In the genomic region with DNA sequence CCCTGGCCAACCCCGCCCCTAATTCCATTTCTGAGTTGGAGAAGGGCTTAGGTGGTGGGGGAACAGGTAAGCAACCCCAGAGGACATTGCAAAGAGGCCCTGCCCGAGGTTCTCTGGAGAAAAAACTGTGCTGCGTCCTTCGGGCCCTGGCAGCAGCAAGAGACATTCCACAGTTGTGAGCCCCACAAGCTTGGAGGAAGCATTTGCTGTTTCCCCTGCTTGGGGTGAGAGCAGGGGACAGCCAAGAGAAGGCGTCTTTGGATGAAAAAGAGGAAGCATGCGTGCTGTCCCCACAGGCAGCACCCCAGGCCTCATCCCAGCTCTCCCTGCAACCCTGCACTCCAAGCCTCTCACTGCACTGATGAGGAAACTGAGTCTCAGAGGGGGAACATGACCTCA, we compare ENCODE assay signal across 15 cellular contexts. TPM values are rescaled to one million over a fixed set of nuclear protein-coding genes. Genes with fewer than 3 reads are reported as not detected.
A peak's percentile ranks its signal among the peaks of the same experiment; 100 is the strongest.
DNase-seq lines count a peak whose midpoint lies in the region; ATAC-seq and TF ChIP-seq lines count a peak whose summit lies in the region.
"Had no signal": no experiment of that assay in that cellular context is flagged by ENCODE, and none has a peak within 500 bp of the region (broad histone marks: within the 10 kb centered on the region; RNA-seq: fewer than 3 reads in every experiment).

No MANE protein-coding gene starts in this region.

- TF ChIP-seq CTCF in fibroblast of lung (conservative IDR thresholded peaks at IDR 0.05 in 1 of 2, IDR thresholded peaks at IDR 0.05 in 1 of 2; ENCODE audit: low read depth in 1 of 2, low read length in 2 of 2), result no peak

- peak overlapping the region; percentile 10 for H3K9ac ChIP-seq in fibroblast of lung (ENCODE audit: insufficient read depth, low read length)

- no peak overlapping the region for H2AFZ ChIP-seq in fibroblast of lung (ENCODE audit: low read length)

- H3K4me3 Mint-ChIP-seq in activated T-helper 1 cell treated with anti-CD3 and anti-CD28 coated beads, Interleukin-12 subunit alpha, Interleukin-12 subunit beta, Interleukin-2, Interleukin-4 antibody, amounts not matched to agents 30 ng/mL and 10 ng/mL and 1 ng/mL, durations not matched to agents 14 hours and 24 hours and 36 hours, result no peak overlapping the region
- H3K4me3 Mint-ChIP-seq: CD8-positive, alpha-beta T cell had no signal

- no peaks in the 10 kb centered on the region for H4K20me1 ChIP-seq in fibroblast of lung (ENCODE audit: control insufficient read depth, extremely low read depth, insufficient read depth, low read length)

- no peaks in the 10 kb centered on the region for H3K36me3 Mint-ChIP-seq in activated T-helper 1 cell treated with anti-CD3 and anti-CD28 coated beads, Interleukin-12 subunit alpha, Interleukin-12 subunit beta, Interleukin-2, Interleukin-4 antibody, amounts not matched to agents 30 ng/mL and 10 ng/mL and 1 ng/mL, durations not matched to agents 14 hours and 24 hours and 36 hours (ENCODE audit: low read depth)
- H3K36me3 Mint-ChIP-seq: CD8-positive, alpha-beta T cell had no signal

- DNase-seq in Daoy (ENCODE audit: low read depth), result peak; percentile 30
- no peak for DNase-seq in SJSA1 (ENCODE audit: low read depth in 1 of 2, low spot score in 2 of 2)
- peak in 1 of 2 donors; percentile 30 for DNase-seq in fibroblast of lung (ENCODE audit: low read depth in 2 of 2)
- DNase-seq in LoVo (ENCODE audit: low spot score), result no peak
- no peak for DNase-seq in activated T-helper 1 cell treated with anti-CD3 and anti-CD28 coated beads, Interleukin-12 subunit alpha, Interleukin-12 subunit beta, Interleukin-2, Interleukin-4 antibody, amounts not matched to agents 30 ng/mL and 10 ng/mL and 1 ng/mL, durations not matched to agents 14 hours and 24 hours and 36 hours (ENCODE audit: low spot score)
- no peak for DNase-seq in NCI-H748 (lab: John Stamatoyannopoulos, UW; ENCODE audit: unreplicated experiment)
- DNase-seq: CD8-positive, alpha-beta T cell; left cardiac atrium; NCI-H2081 treated with DMSO at 0.1 percent for 48 hours; stimulated activated CD4-positive, alpha-beta T cell treated with anti-CD3 and anti-CD28 coated beads, Interleukin-4, amount 100 ng/mL, for 24 hours; WERI-Rb-1 had no signal

- H3K27ac ChIP-seq in SJSA1 (peak overlapping the region; percentile 8; the same call in 1 of the 2 replicates), fibroblast of lung (ENCODE audit: insufficient read depth, low read length) (peak overlapping the region; percentile 12), skin epidermis (peak overlapping the region in 17 of 21 experiments; percentile 35 to 90 (median 77))
- H3K27ac ChIP-seq: neutrophil, WERI-Rb-1 had no signal

- peak overlapping the region; percentile 83 for H3K4me2 ChIP-seq in fibroblast of lung (ENCODE audit: extremely low read depth, insufficient read depth, low read length)

- H3K36me3 ChIP-seq in SJSA1, result peaks cover 50% of the 10 kb centered on the region
- H3K36me3 ChIP-seq in fibroblast of lung (ENCODE audit: control insufficient read depth, insufficient read depth, low read length), result no peaks in the 10 kb centered on the region
- H3K36me3 ChIP-seq: neutrophil, WERI-Rb-1 had no signal

- no peaks in the 10 kb centered on the region for H3K9me3 Mint-ChIP-seq in activated T-helper 1 cell treated with anti-CD3 and anti-CD28 coated beads, Interleukin-12 subunit alpha, Interleukin-12 subunit beta, Interleukin-2, Interleukin-4 antibody, amounts not matched to agents 30 ng/mL and 10 ng/mL and 1 ng/mL, durations not matched to agents 14 hours and 24 hours and 36 hours
- H3K9me3 Mint-ChIP-seq: CD8-positive, alpha-beta T cell had no signal

- peaks cover 3% of the 10 kb centered on the region for H3K79me2 ChIP-seq in fibroblast of lung (ENCODE audit: control insufficient read depth, insufficient read depth, low read length)

- H3K4me3 ChIP-seq in SJSA1, result peak overlapping the region; percentile 48
- peak overlapping the region; percentile 26 to 92 (median 74) for H3K4me3 ChIP-seq in fibroblast of lung (replicated peaks in 1 of 4; ENCODE audit: control extremely low read depth in 1 of 4, insufficient read depth in 1 of 4, low read depth in 3 of 4, low read length in 4 of 4)
- H3K4me3 ChIP-seq in skin epidermis, result peak overlapping the region in 5 of 7 experiments; percentile 36 to 49 (median 46)

- H3K27ac Mint-ChIP-seq in activated T-helper 1 cell treated with anti-CD3 and anti-CD28 coated beads, Interleukin-12 subunit alpha, Interleukin-12 subunit beta, Interleukin-2, Interleukin-4 antibody, amounts not matched to agents 30 ng/mL and 10 ng/mL and 1 ng/mL, durations not matched to agents 14 hours and 24 hours and 36 hours, result no peak overlapping the region
- H3K27ac Mint-ChIP-seq: CD8-positive, alpha-beta T cell had no signal

- H3K9me3 ChIP-seq in SJSA1 (replicated peaks), result no peaks in the 10 kb centered on the region
- no peaks in the 10 kb centered on the region for H3K9me3 ChIP-seq in fibroblast of lung (ENCODE audit: control insufficient read depth, insufficient read depth, low read depth, low read length)
- H3K9me3 ChIP-seq: neutrophil had no signal

- peaks cover 4% of the 10 kb centered on the region for H3K27me3 Mint-ChIP-seq in activated T-helper 1 cell treated with anti-CD3 and anti-CD28 coated beads, Interleukin-12 subunit alpha, Interleukin-12 subunit beta, Interleukin-2, Interleukin-4 antibody, amounts not matched to agents 30 ng/mL and 10 ng/mL and 1 ng/mL, durations not matched to agents 14 hours and 24 hours and 36 hours (ENCODE audit: insufficient read depth)

- H3K27me3 ChIP-seq in SJSA1 (replicated peaks) (no peaks in the 10 kb centered on the region), fibroblast of lung (ENCODE audit: control insufficient read depth, insufficient read depth, low read length) (no peaks in the 10 kb centered on the region)

- no peak for ATAC-seq in GM21723 (IDR thresholded peaks at IDR 0.05; ENCODE audit: unreplicated experiment)
- ATAC-seq: CD8-positive, alpha-beta T cell had no signal

- H3K4me1 Mint-ChIP-seq in activated T-helper 1 cell treated with anti-CD3 and anti-CD28 coated beads, Interleukin-12 subunit alpha, Interleukin-12 subunit beta, Interleukin-2, Interleukin-4 antibody, amounts not matched to agents 30 ng/mL and 10 ng/mL and 1 ng/mL, durations not matched to agents 14 hours and 24 hours and 36 hours (ENCODE audit: low read depth), result peaks cover 5% of the 10 kb centered on the region

- H3K4me1 ChIP-seq in SJSA1 (replicated peaks), result peaks cover 36% of the 10 kb centered on the region
- peaks cover 7% of the 10 kb centered on the region for H3K4me1 ChIP-seq in fibroblast of lung (ENCODE audit: control insufficient read depth, extremely low read depth, insufficient read depth, low read length)

- intact Hi-C loops in activated T-helper 1 cell treated with anti-CD3 and anti-CD28 coated beads, Interleukin-12 subunit alpha, Interleukin-12 subunit beta, Interleukin-2, Interleukin-4 antibody, amounts not matched to agents 30 ng/mL and 10 ng/mL and 1 ng/mL, durations not matched to agents 14 hours and 24 hours and 36 hours (cut with micrococcal nuclease), result no loop called here

RNA-seq across cellular contexts. Expression of gene BDKRB2, which starts 1.4 kb away (rescaled TPM):
- 4.6 and 8.5 TPM in 2 replicates for total RNA-seq in Daoy (2014; rRNA removed; shearing (Covaris generic))
- 21.6 and 28.2 TPM in 2 replicates for total RNA-seq in SJSA1 (2014; rRNA removed; shearing (Covaris generic))
- total RNA-seq in fibroblast of lung, result 43.9 and 91.5 TPM in 2 replicates
- polyA plus RNA-seq in fibroblast of lung, result 24.0 and 26.8 TPM in 2 replicates
- polyA plus RNA-seq in fibroblast of lung (2012), result 21.6 and 22.3 TPM in 2 replicates
- polyA minus RNA-seq in fibroblast of lung (ENCODE audit: low replicate concordance), result 60.4 and 98.7 TPM in 2 replicates
- total RNA-seq in activated T-helper 1 cell treated with anti-CD3 and anti-CD28 coated beads, Interleukin-12 subunit alpha, Interleukin-12 subunit beta, Interleukin-2, Interleukin-4 antibody, amounts not matched to agents 30 ng/mL and 10 ng/mL and 1 ng/mL, durations not matched to agents 14 hours and 24 hours and 36 hours, result not detected in 2 replicates
- total RNA-seq: CD8-positive, alpha-beta T cell had no signal

RNA-seq across cellular contexts. Expression of gene BDKRB1, which starts 50.0 kb away (rescaled TPM):
- total RNA-seq in Daoy (2014; rRNA removed; shearing (Covaris generic)), result 0.97 and 1.5 TPM in 2 replicates
- 0.34 and 10.3 TPM in 2 replicates for total RNA-seq in SJSA1 (2014; rRNA removed; shearing (Covaris generic))
- total RNA-seq in fibroblast of lung, result 16.7 and 22.5 TPM in 2 replicates
- 5.4 and 32.9 TPM in 2 replicates for polyA plus RNA-seq in fibroblast of lung
- polyA plus RNA-seq in fibroblast of lung (2012), result 6.7 and 39.4 TPM in 2 replicates
- polyA minus RNA-seq in fibroblast of lung (ENCODE audit: low replicate concordance), result 11.7 and 81.0 TPM in 2 replicates
- not detected in 2 replicates for total RNA-seq in activated T-helper 1 cell treated with anti-CD3 and anti-CD28 coated beads, Interleukin-12 subunit alpha, Interleukin-12 subunit beta, Interleukin-2, Interleukin-4 antibody, amounts not matched to agents 30 ng/mL and 10 ng/mL and 1 ng/mL, durations not matched to agents 14 hours and 24 hours and 36 hours
- total RNA-seq: CD8-positive, alpha-beta T cell; temporal lobe had no signal

Comparison
In these comparisons a context has a peak if more than half of its experiments do, and no peak if none do; other contexts are left out.
1. H3K27ac ChIP-seq: peak in every context shown above with its lines; median percentile 77 in skin epidermis; 12 in fibroblast of lung; 8 in SJSA1.